ENCODE assay signal across 1 cellular context in genomic region chr9:136245194-136246150, GRCh38.
TF ChIP-seq lines count a peak whose summit lies in the region.

TSS of gene QSOX2 (minus strand) at chr9:136245812. CDS start at chr9:136245803, 9 bp downstream.

TF ChIP-seq in HepG2, 621 proteins besides CTCF, POLR2A, EP300 and RAD21 (continued from another document and continues in another):
- TF ChIP-seq THAP9 (CRISPR knock-in tag; IDR thresholded peaks at IDR 0.05; ENCODE audit: borderline replicate concordance) = no peak
- TF ChIP-seq ZNF512 (CRISPR knock-in tag; IDR thresholded peaks at IDR 0.05) = no peak
- TF ChIP-seq ZNF143 (CRISPR knock-in tag; IDR thresholded peaks at IDR 0.05) = no peak
- no peak for TF ChIP-seq ZBTB42 (CRISPR knock-in tag; IDR thresholded peaks at IDR 0.05)
- TF ChIP-seq ZNF749 (CRISPR knock-in tag; IDR thresholded peaks at IDR 0.05; ENCODE audit: borderline replicate concordance) = 0 out of 2 replicates have a peak, but pooled peaks have one; percentile 36
- TF ChIP-seq PPARG (CRISPR knock-in tag; conservative IDR thresholded peaks at IDR 0.05) = no peak
- peak; percentile 48; the same call in 1 of the 2 replicates for TF ChIP-seq ZNF142 (CRISPR knock-in tag; IDR thresholded peaks at IDR 0.05)
- TF ChIP-seq GPN1 (CRISPR knock-in tag; IDR thresholded peaks at IDR 0.05; ENCODE audit: borderline replicate concordance) = no peak
- TF ChIP-seq NCOA5 (CRISPR knock-in tag; IDR thresholded peaks at IDR 0.05) = no peak
- no peak for TF ChIP-seq MLLT10 (CRISPR knock-in tag; IDR thresholded peaks at IDR 0.05)
- TF ChIP-seq ZNF878 (CRISPR knock-in tag; IDR thresholded peaks at IDR 0.05) = no peak
- no peak for TF ChIP-seq EZH2 (conservative IDR thresholded peaks at IDR 0.05; ENCODE audit: low read depth, low read length)
- no peak for TF ChIP-seq NR2F6 (IDR thresholded peaks at IDR 0.05)
- TF ChIP-seq NR2F6 (CRISPR knock-in tag; IDR thresholded peaks at IDR 0.05) = no peak
- no peak for TF ChIP-seq NCOA2 (CRISPR knock-in tag; IDR thresholded peaks at IDR 0.05)
- TF ChIP-seq ATM (IDR thresholded peaks at IDR 0.05; ENCODE audit: borderline replicate concordance) = no peak
- no peak for TF ChIP-seq HBP1 (CRISPR knock-in tag; IDR thresholded peaks at IDR 0.05; ENCODE audit: low read depth)
- TF ChIP-seq POGK (CRISPR knock-in tag; conservative IDR thresholded peaks at IDR 0.05) = no peak
- no peak for TF ChIP-seq ZNF224 (CRISPR knock-in tag; IDR thresholded peaks at IDR 0.05)
- no peak for TF ChIP-seq HOXA7 (CRISPR knock-in tag; IDR thresholded peaks at IDR 0.05)
- no peak for TF ChIP-seq ZNF781 (CRISPR knock-in tag; IDR thresholded peaks at IDR 0.05; ENCODE audit: borderline replicate concordance, not compliant biosample characterization)
- no peak for TF ChIP-seq ZBTB46 (CRISPR knock-in tag; IDR thresholded peaks at IDR 0.05; ENCODE audit: borderline replicate concordance)
- TF ChIP-seq FOXK2 (IDR thresholded peaks at IDR 0.05) = no peak
- TF ChIP-seq HMGXB3 (CRISPR knock-in tag; IDR thresholded peaks at IDR 0.05; ENCODE audit: borderline replicate concordance) = no peak
- TF ChIP-seq SMC3 (IDR thresholded peaks at IDR 0.05; ENCODE audit: low read length) = no peak
- TF ChIP-seq RORA (CRISPR knock-in tag; IDR thresholded peaks at IDR 0.05) = no peak
- no peak for TF ChIP-seq ESRRA (CRISPR knock-in tag; IDR thresholded peaks at IDR 0.05; ENCODE audit: low read depth)
- TF ChIP-seq ZNF180 (CRISPR knock-in tag; IDR thresholded peaks at IDR 0.05; ENCODE audit: borderline replicate concordance, low read depth) = no peak
- no peak for TF ChIP-seq RELA (CRISPR knock-in tag; IDR thresholded peaks at IDR 0.05)
- TF ChIP-seq MTERF4 (CRISPR knock-in tag; IDR thresholded peaks at IDR 0.05) = 0 out of 2 replicates have a peak, but pooled peaks have one; percentile 40
- TF ChIP-seq RARA (CRISPR knock-in tag; IDR thresholded peaks at IDR 0.05) = no peak
- TF ChIP-seq ZNF724P (CRISPR knock-in tag; IDR thresholded peaks at IDR 0.05; ENCODE audit: borderline replicate concordance) = no peak
- peak; percentile 22 for TF ChIP-seq SKI (IDR thresholded peaks at IDR 0.05; ENCODE audit: partially characterized antibody)
- TF ChIP-seq ZEB1 (IDR thresholded peaks at IDR 0.05; ENCODE audit: insufficient replicate concordance, low read depth) = no peak
- no peak for TF ChIP-seq TBP (CRISPR knock-in tag; IDR thresholded peaks at IDR 0.05)
- no peak for TF ChIP-seq ZBTB3 (CRISPR knock-in tag; IDR thresholded peaks at IDR 0.05; ENCODE audit: borderline replicate concordance, low read depth)
- TF ChIP-seq ZNF230 (CRISPR knock-in tag; IDR thresholded peaks at IDR 0.05) = no peak
- TF ChIP-seq HNF1B (CRISPR knock-in tag; IDR thresholded peaks at IDR 0.05) = no peak
- no peak for TF ChIP-seq TCF7L2 (IDR thresholded peaks at IDR 0.05; ENCODE audit: low read depth, low read length)
